In the genomic region with DNA sequence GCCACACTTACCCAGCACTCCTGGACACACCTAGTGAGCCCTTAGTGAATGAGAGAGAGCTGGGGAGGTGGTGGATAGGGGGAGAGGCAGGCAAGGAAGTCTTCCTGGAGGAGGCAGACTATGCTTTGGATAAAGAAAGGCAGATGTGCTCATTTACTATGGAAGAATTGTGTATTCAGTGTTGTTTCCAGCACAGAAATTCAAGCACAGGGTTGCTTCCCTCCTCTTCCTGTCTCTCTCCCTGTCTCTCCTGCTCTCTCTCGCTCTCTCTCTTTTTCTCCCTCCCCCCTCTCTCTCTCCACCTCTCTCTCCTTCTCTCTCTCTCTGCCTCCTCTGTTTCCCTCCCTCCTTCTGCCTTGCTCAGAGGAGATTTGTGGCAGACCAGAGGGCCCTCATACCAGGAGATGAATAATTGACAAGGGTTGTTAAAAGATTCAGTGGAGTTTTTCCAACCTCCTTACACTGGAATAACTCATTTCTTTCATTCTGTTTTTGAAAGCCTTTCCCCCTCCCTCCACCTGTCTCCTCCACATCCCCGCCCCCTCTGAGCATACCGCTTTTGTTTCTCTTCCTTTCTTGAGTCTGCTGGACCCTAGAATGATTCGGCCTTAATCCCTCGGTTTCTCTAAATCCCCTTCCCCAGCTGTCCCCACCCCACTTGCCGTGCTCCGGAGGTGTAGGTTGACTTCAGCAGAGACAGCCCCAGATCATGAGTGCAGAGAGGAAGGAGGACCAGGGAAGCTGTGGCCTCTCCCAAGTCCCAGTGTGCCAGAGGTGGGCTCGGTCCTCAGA, we compare ENCODE assay signal across 21 cellular contexts.
DNase-seq lines count a peak whose midpoint lies in the region; ATAC-seq, FAIRE-seq and TF ChIP-seq lines count a peak whose summit lies in the region.
"Had no signal": no experiment of that assay in that cellular context is flagged by ENCODE, and none has a peak within 500 bp of the region (broad histone marks: within the 10 kb centered on the region; RNA-seq: fewer than 3 reads in every experiment).

No MANE protein-coding gene starts in this region.

- H3K9me3 ChIP-seq in HEK293 (ENCODE audit: control insufficient read depth, insufficient read depth, low read depth, low read length) = no peaks in the 10 kb centered on the region
- no peaks in the 10 kb centered on the region for H3K9me3 ChIP-seq in WERI-Rb-1 (ENCODE audit: severe bottlenecking)
- H3K9me3 ChIP-seq in osteoblast (ENCODE audit: low read depth, low read length) = no peaks in the 10 kb centered on the region
- H3K9me3 ChIP-seq in colonic mucosa = no peaks in the 10 kb centered on the region

- H3K4me1 ChIP-seq in HEK293 (ENCODE audit: control insufficient read depth, insufficient read depth, low read length) (no peaks in the 10 kb centered on the region), mesendoderm (ENCODE audit: control insufficient read depth, low read depth, low read length) (peaks cover 5% of the 10 kb centered on the region), osteoblast (ENCODE audit: insufficient read depth, low read length) (no peaks in the 10 kb centered on the region), colonic mucosa (no peaks in the 10 kb centered on the region)

- H3K27ac Mint-ChIP-seq in activated naive CD4-positive, alpha-beta T cell treated with anti-CD3 and anti-CD28 coated beads, Interleukin-2, amount 50 U/mL, for 72 hours = no peak overlapping the region
- H3K27ac Mint-ChIP-seq: CD4-positive, alpha-beta memory T cell had no signal

- H3K23ac ChIP-seq in mesendoderm (ENCODE audit: low read length) = no peak overlapping the region

- H3K27me3 ChIP-seq in WERI-Rb-1 (ENCODE audit: insufficient read depth, low read depth, severe bottlenecking) = no peaks in the 10 kb centered on the region
- H3K27me3 ChIP-seq in mesendoderm (ENCODE audit: insufficient read depth, low read length, poor library complexity) = no peaks in the 10 kb centered on the region
- peaks cover 57% of the 10 kb centered on the region for H3K27me3 ChIP-seq in osteoblast (ENCODE audit: insufficient read depth, low read length)
- no peaks in the 10 kb centered on the region for H3K27me3 ChIP-seq in colonic mucosa

- CTCF ChIA-PET in HEK293 (lab: Yijun Ruan, JAX) = interaction anchor here (0.6 to 2.1 kb wide), 8 partner anchors 10 to 175 kb away, joined by 3 to 7 read pairs (median 4); no protein-coding TSS in a partner anchor

- no peaks in the 10 kb centered on the region for H3K36me3 Mint-ChIP-seq in activated naive CD4-positive, alpha-beta T cell treated with anti-CD3 and anti-CD28 coated beads, Interleukin-2, amount 50 U/mL, for 72 hours
- H3K36me3 Mint-ChIP-seq: CD4-positive, alpha-beta memory T cell had no signal

- POLR2A ChIA-PET in HEK293 (lab: Yijun Ruan, JAX) = no interaction called here

- intact Hi-C loops in colonic mucosa (cut with DNase I) = loop anchor here (2.0 kb wide), 1 partner anchor 175 kb away; no protein-coding TSS in a partner anchor

- no peaks in the 10 kb centered on the region for H3K9me3 Mint-ChIP-seq in activated naive CD4-positive, alpha-beta T cell treated with anti-CD3 and anti-CD28 coated beads, Interleukin-2, amount 50 U/mL, for 72 hours
- H3K9me3 Mint-ChIP-seq: CD4-positive, alpha-beta memory T cell had no signal

- H3K9ac ChIP-seq in mesendoderm (ENCODE audit: low read length) (no peak overlapping the region), colonic mucosa (ENCODE audit: low read depth in 2 of 2, low read length in 2 of 2) (no peak overlapping the region)

- peak; percentile 92 for DNase-seq in WERI-Rb-1
- DNase-seq in mesendoderm = no peak
- DNase-seq in osteoblast (ENCODE audit: insufficient read length, low spot score, missing footprints) = peak; percentile 37
- no peak for DNase-seq in activated naive CD4-positive, alpha-beta T cell treated with anti-CD3 and anti-CD28 coated beads, Interleukin-2, amount 50 U/mL, for 72 hours (ENCODE audit: low spot score in 2 of 2)
- no peak for DNase-seq in colonic mucosa
- no peak for DNase-seq in RCC 7860 (ENCODE audit: low spot score)
- DNase-seq: CD4-positive, alpha-beta memory T cell; COR-L47; GOT3; Karpas-422; NCI-H1092; NCI-H1417 treated with DMSO at 0.1 percent for 48 hours; NCI-H1694 treated with DMSO at 0.1 percent for 48 hours; NCI-H2081; NCI-H2171 treated with DMSO at 0.1 percent for 48 hours; NCI-H345; NCI-H526; SIG-M5 had no signal

- H3K18ac ChIP-seq in mesendoderm (ENCODE audit: low read length) = no peak overlapping the region

- no peak overlapping the region for H4K5ac ChIP-seq in mesendoderm (ENCODE audit: low read length)

- H3K56ac ChIP-seq in mesendoderm (ENCODE audit: low read length) = peak overlapping the region; percentile 15

- H2AK5ac ChIP-seq in mesendoderm (ENCODE audit: low read length) = no peak overlapping the region

- no peaks in the 10 kb centered on the region for H4K20me1 ChIP-seq in osteoblast (ENCODE audit: insufficient read depth, low read length)

- no peaks in the 10 kb centered on the region for H3K36me3 ChIP-seq in HEK293 (ENCODE audit: control insufficient read depth in 2 of 2, insufficient read depth in 1 of 2, low read length in 2 of 2)
- H3K36me3 ChIP-seq in WERI-Rb-1 = no peaks in the 10 kb centered on the region; the same call in 1 of the 2 replicates
- no peaks in the 10 kb centered on the region for H3K36me3 ChIP-seq in mesendoderm (ENCODE audit: control insufficient read depth, insufficient read depth, low read length)
- H3K36me3 ChIP-seq in osteoblast (ENCODE audit: insufficient read depth, low read length) = no peaks in the 10 kb centered on the region
- no peaks in the 10 kb centered on the region for H3K36me3 ChIP-seq in colonic mucosa

- no peak for FAIRE-seq in RCC 7860 (lab: Jason Lieb, UNC)
- FAIRE-seq: G401.6 had no signal

- ATAC-seq in activated naive CD4-positive, alpha-beta T cell treated with anti-CD3 and anti-CD28 coated beads, Interleukin-2, amount 50 U/mL, for 72 hours = no peak

- H2BK15ac ChIP-seq in mesendoderm (replicated peaks; ENCODE audit: low read depth) = no peak overlapping the region

- H3K4me2 ChIP-seq in mesendoderm (ENCODE audit: low read length) (no peak overlapping the region), osteoblast (ENCODE audit: insufficient read depth, low read length) (no peak overlapping the region)

- TF ChIP-seq CTCF in HEK293 (tag by site-specific recombination; IDR thresholded peaks at IDR 0.05) (no peak), WERI-Rb-1 (IDR thresholded peaks at IDR 0.05; ENCODE audit: low read depth, low read length) (no peak), osteoblast (IDR thresholded peaks at IDR 0.05; ENCODE audit: extremely low read depth, low read depth, low read length) (no peak), colonic mucosa (IDR thresholded peaks at IDR 0.05) (no peak)

- no peak overlapping the region for H4K8ac ChIP-seq in mesendoderm (ENCODE audit: low read depth, low read length)

- H2BK5ac ChIP-seq in mesendoderm (ENCODE audit: low read length) = no peak overlapping the region

- no peak overlapping the region for H3K27ac ChIP-seq in HEK293 (ENCODE audit: extremely low read depth, low read depth, low read length)
- H3K27ac ChIP-seq in WERI-Rb-1 = peak overlapping the region; percentile 95
- no peak overlapping the region for H3K27ac ChIP-seq in mesendoderm (ENCODE audit: low read depth, low read length)
- no peak overlapping the region for H3K27ac ChIP-seq in osteoblast (ENCODE audit: low read depth, low read length)
- H3K27ac ChIP-seq in colonic mucosa = no peak overlapping the region
- H3K27ac ChIP-seq: SK-N-MC had no signal

- no peaks in the 10 kb centered on the region for H3K79me1 ChIP-seq in mesendoderm (ENCODE audit: low read length)

- no CpG with 5 or more reads among the region's 8 CpGs for WGBS in mesendoderm (ENCODE audit: extremely low coverage, insufficient coverage, low lambda C conversion rate)

- no peak overlapping the region for H2BK120ac ChIP-seq in mesendoderm (ENCODE audit: low read depth, low read length)

- H3K4me3 ChIP-seq in HEK293 (ENCODE audit: low read depth, low read length) (no peak overlapping the region), WERI-Rb-1 (ENCODE audit: low read depth, low read length) (peak overlapping the region; percentile 11), mesendoderm (ENCODE audit: low read length) (no peak overlapping the region), osteoblast (ENCODE audit: insufficient read depth, low read length) (no peak overlapping the region), colonic mucosa (no peak overlapping the region)
- H3K4me3 ChIP-seq: SK-N-MC had no signal

- no peaks in the 10 kb centered on the region for H3K79me2 ChIP-seq in mesendoderm (ENCODE audit: control insufficient read depth, insufficient read depth, low read length)
- H3K79me2 ChIP-seq in osteoblast (ENCODE audit: insufficient read depth, low read length) = no peaks in the 10 kb centered on the region

- no peak overlapping the region for H2AFZ ChIP-seq in osteoblast (ENCODE audit: low read length)

- no peak overlapping the region for H3K4ac ChIP-seq in mesendoderm (ENCODE audit: low read depth, low read length)

TF ChIP-seq in HEK293, 187 proteins besides CTCF, POLR2A, EP300 and RAD21:
- peak; percentile 80; the same call in 1 of the 2 replicates for TF ChIP-seq PRDM1 (tag by site-specific recombination; IDR thresholded peaks at IDR 0.05)
- peak; percentile 87 for TF ChIP-seq ZNF596 (tag by site-specific recombination; IDR thresholded peaks at IDR 0.05)
- peak; percentile 44; the same call in 1 of the 2 replicates for TF ChIP-seq ZNF366 (tag by site-specific recombination; conservative IDR thresholded peaks at IDR 0.05)
- TF ChIP-seq ZNF792 (tag by site-specific recombination; IDR thresholded peaks at IDR 0.05) = no peak

Comparison
In these comparisons a context has a peak if more than half of its experiments do, and no peak if none do; other contexts are left out.
1. DNase-seq: peak in WERI-Rb-1 (single experiment) and osteoblast (single experiment); none in mesendoderm (single experiment), activated naive CD4-positive, alpha-beta T cell treated with anti-CD3 and anti-CD28 coated beads, Interleukin-2, amount 50 U/mL, for 72 hours (0 of 2), colonic mucosa (single experiment) and RCC 7860 (single experiment).